ENCODE assay signal across 8 cellular contexts in genomic region chr12:109093022-109093918, GRCh38. TPM values are rescaled to one million over a fixed set of nuclear protein-coding genes. Genes with fewer than 3 reads are reported as not detected.
A peak's percentile ranks its signal among the peaks of the same experiment; 100 is the strongest.
DNase-seq lines count a peak whose midpoint lies in the region; ATAC-seq and TF ChIP-seq lines count a peak whose summit lies in the region.

TSS of gene ALKBH2 (minus strand) at chr12:109093472. CDS start at chr12:109092786, 686 bp downstream.

- no peaks in the 10 kb centered on the region for H3K27me3 Mint-ChIP-seq in CD4-positive, alpha-beta T cell
- no peaks in the 10 kb centered on the region for H3K27me3 Mint-ChIP-seq in activated CD4-positive, alpha-beta memory T cell treated with anti-CD3 and anti-CD28 coated beads, Interleukin-2, amount 10 ng/mL, durations not matched to agents 7 days and 5 days

- peak; percentile 96 for TF ChIP-seq CTCF in CD4-positive, alpha-beta T cell (IDR thresholded peaks at IDR 0.05)
- peak; percentile 98 for TF ChIP-seq CTCF in lower lobe of right lung (IDR thresholded peaks at IDR 0.05)

- peak; percentile 83 for ATAC-seq in CD4-positive, alpha-beta T cell (ENCODE audit: poor library complexity)
- peak; percentile 65 for ATAC-seq in GM19397 (IDR thresholded peaks at IDR 0.05; ENCODE audit: unreplicated experiment)
- peak; percentile 88 to 91 for ATAC-seq in lower lobe of right lung

- H3K27ac Mint-ChIP-seq in CD4-positive, alpha-beta T cell, result peak within 1 kb of the TSS; percentile 87
- H3K27ac Mint-ChIP-seq in activated CD4-positive, alpha-beta memory T cell treated with anti-CD3 and anti-CD28 coated beads, Interleukin-2, amount 10 ng/mL, durations not matched to agents 7 days and 5 days, result peak within 1 kb of the TSS; percentile 44

- peak within 1 kb of the TSS; percentile 64 for H3K27ac ChIP-seq in CD4-positive, alpha-beta T cell (ENCODE audit: low read depth, low read length)
- H3K27ac ChIP-seq in duodenal mucosa (ENCODE audit: low read depth, low read length), result no peak within 1 kb of the TSS
- peak within 1 kb of the TSS; percentile 81 for H3K27ac ChIP-seq in lower lobe of right lung

- H3K4me3 ChIP-seq in duodenal mucosa (ENCODE audit: low read depth in 1 of 2, low read length in 2 of 2), result peak within 1 kb of the TSS; percentile 78 to 88
- H3K4me3 ChIP-seq in lower lobe of right lung, result peak within 1 kb of the TSS; percentile 64

- H3K36me3 ChIP-seq in duodenal mucosa (ENCODE audit: control insufficient read depth in 1 of 2, insufficient read depth in 2 of 2, low read length in 2 of 2), result peaks cover 5 to 10% of the 10 kb centered on the region in 2 donors
- peaks cover 26% of the 10 kb centered on the region for H3K36me3 ChIP-seq in lower lobe of right lung

- H3K4me3 Mint-ChIP-seq in CD4-positive, alpha-beta T cell, result peak within 1 kb of the TSS; percentile 91
- H3K4me3 Mint-ChIP-seq in activated CD4-positive, alpha-beta memory T cell treated with anti-CD3 and anti-CD28 coated beads, Interleukin-2, amount 10 ng/mL, durations not matched to agents 7 days and 5 days, result peak within 1 kb of the TSS; percentile 73

- CTCF ChIA-PET in CD4-positive, alpha-beta T cell (lab: Charles Lee), result interaction anchor here (0.6 to 2.3 kb wide), 17 partner anchors 9 to 1417 kb away, joined by 3 to 31 read pairs (median 4); partner anchors contain the start of genes SART3, SELPLG, SSH1 and USP30
- CTCF ChIA-PET in activated CD4-positive, alpha-beta memory T cell treated with anti-CD3 and anti-CD28 coated beads, Interleukin-2, amount 10 ng/mL, durations not matched to agents 7 days and 5 days (lab: Charles Lee), result interaction anchor here (0.6 to 2.6 kb wide), 21 partner anchors 9 to 531 kb away, joined by 3 to 12 read pairs (median 4); partner anchors contain the start of genes ISCU and USP30

- H3K4me1 ChIP-seq in duodenal mucosa (ENCODE audit: control insufficient read depth in 1 of 2, insufficient read depth in 2 of 2, low read length in 2 of 2) (peaks cover 15 to 28% of the 10 kb centered on the region in 2 donors), lower lobe of right lung (peaks cover 25% of the 10 kb centered on the region)

- peaks cover 43% of the 10 kb centered on the region for H3K4me1 Mint-ChIP-seq in CD4-positive, alpha-beta T cell (ENCODE audit: low read depth)
- peaks cover 45% of the 10 kb centered on the region for H3K4me1 Mint-ChIP-seq in activated CD4-positive, alpha-beta memory T cell treated with anti-CD3 and anti-CD28 coated beads, Interleukin-2, amount 10 ng/mL, durations not matched to agents 7 days and 5 days

- POLR2A ChIA-PET in CD4-positive, alpha-beta T cell (lab: Charles Lee), result interaction anchor here (0.6 to 1.6 kb wide), 7 partner anchors 9 to 429 kb away, joined by 3 to 10 read pairs (median 4); partner anchors contain the start of genes SSH1 and USP30
- POLR2A ChIA-PET in activated CD4-positive, alpha-beta memory T cell treated with anti-CD3 and anti-CD28 coated beads, Interleukin-2, amount 10 ng/mL, durations not matched to agents 7 days and 5 days (lab: Charles Lee), result interaction anchor here (0.6 to 1.9 kb wide), 7 partner anchors 9 to 578 kb away, joined by 3 to 8 read pairs (median 5); partner anchors contain the start of genes FICD, SART3, SSH1 and USP30

- peak within 1 kb of the TSS; percentile 61 to 88 for H3K9ac ChIP-seq in duodenal mucosa (ENCODE audit: low read depth in 1 of 2, low read length in 2 of 2)

- no peaks in the 10 kb centered on the region for H3K9me3 ChIP-seq in CD4-positive, alpha-beta T cell (ENCODE audit: control insufficient read depth, low read length)
- H3K9me3 ChIP-seq in duodenal mucosa (ENCODE audit: control insufficient read depth in 1 of 2, low read length in 2 of 2), result no peaks in the 10 kb centered on the region
- no peaks in the 10 kb centered on the region for H3K9me3 ChIP-seq in lower lobe of right lung

- peaks cover 37% of the 10 kb centered on the region for H3K36me3 Mint-ChIP-seq in CD4-positive, alpha-beta T cell (ENCODE audit: low read depth)
- H3K36me3 Mint-ChIP-seq in activated CD4-positive, alpha-beta memory T cell treated with anti-CD3 and anti-CD28 coated beads, Interleukin-2, amount 10 ng/mL, durations not matched to agents 7 days and 5 days (ENCODE audit: low read depth), result peaks cover 5% of the 10 kb centered on the region

- intact Hi-C loops in CD4-positive, alpha-beta T cell (cut with DNase I, micrococcal nuclease), result loop anchor here (1.0 to 5.0 kb wide), 15 partner anchors 40 to 619 kb away; partner anchors contain the start of genes FAM222A (in 1 of the 2), FICD (in 1 of the 2), ISCU (in 1 of the 2) and MMAB (in 1 of the 2)
- intact Hi-C loops in lower lobe of right lung (cut with DNase I), result loop anchor here (10.0 kb wide), 1 partner anchor 208 kb away; the partner anchor contains the start of gene DAO

- H3K27me3 ChIP-seq in CD4-positive, alpha-beta T cell (ENCODE audit: control insufficient read depth, insufficient read depth, low read length), result no peaks in the 10 kb centered on the region
- H3K27me3 ChIP-seq in duodenal mucosa (ENCODE audit: control insufficient read depth in 1 of 2, insufficient read depth in 2 of 2, low read length in 2 of 2) (no peaks in the 10 kb centered on the region), lower lobe of right lung (ENCODE audit: low read depth) (no peaks in the 10 kb centered on the region)

- DNase-seq in CD4-positive, alpha-beta T cell, result peak; percentile 91 to 95 (median 92)
- DNase-seq in HK-2 (ENCODE audit: unreplicated experiment), result peak; percentile 94
- DNase-seq in NCI-H82 treated with DMSO at 0.1 percent for 48 hours (lab: John Stamatoyannopoulos, UW; ENCODE audit: unreplicated experiment), result peak; percentile 80
- peak; percentile 94 for DNase-seq in activated CD4-positive, alpha-beta memory T cell treated with anti-CD3 and anti-CD28 coated beads, Interleukin-2, amount 10 ng/mL, durations not matched to agents 7 days and 5 days
- peak; percentile 97 for DNase-seq in lower lobe of right lung
- DNase-seq in stimulated activated CD4-positive, alpha-beta T cell treated with anti-CD3 and anti-CD28 coated beads, TNF-alpha, amount 100 ng/mL, for 24 hours (ENCODE audit: low read depth in 3 of 3), result peak; percentile 89 to 93 (median 90)

- H3K9me3 Mint-ChIP-seq in CD4-positive, alpha-beta T cell, result no peaks in the 10 kb centered on the region
- no peaks in the 10 kb centered on the region for H3K9me3 Mint-ChIP-seq in activated CD4-positive, alpha-beta memory T cell treated with anti-CD3 and anti-CD28 coated beads, Interleukin-2, amount 10 ng/mL, durations not matched to agents 7 days and 5 days

RNA-seq across cellular contexts. Expression of gene ALKBH2, which starts in this region (rescaled TPM):
- 10 to 100 TPM; 12.8 to 14.0 TPM for total RNA-seq in CD4-positive, alpha-beta T cell
- total RNA-seq in activated CD4-positive, alpha-beta memory T cell treated with anti-CD3 and anti-CD28 coated beads, Interleukin-2, amount 10 ng/mL, durations not matched to agents 7 days and 5 days, result 1 to 10 TPM; 8.2 to 8.7 TPM
- total RNA-seq in lower lobe of right lung, result 9.6 TPM
